Comparison of ENCODE assay signal across 12 cellular contexts in genomic region chr17:55693244-55694216, GRCh38. TPM values are rescaled to one million over a fixed set of nuclear protein-coding genes. Genes with fewer than 3 reads are reported as not detected.
DNase-seq lines count a peak whose midpoint lies in the region; ATAC-seq and TF ChIP-seq lines count a peak whose summit lies in the region.
"Had no signal": no experiment of that assay in that cellular context is flagged by ENCODE, and none has a peak within 500 bp of the region (broad histone marks: within the 10 kb centered on the region; RNA-seq: fewer than 3 reads in every experiment).

No MANE protein-coding gene starts in this region.

- peaks cover 58% of the 10 kb centered on the region for H3K4me1 ChIP-seq in vagina

- ATAC-seq in HG03460 (IDR thresholded peaks at IDR 0.05; ENCODE audit: unreplicated experiment): no peak

- intact Hi-C loops in lower leg skin (cut with DNase I; ENCODE audit: low total_unique reads): no loop called here
- intact Hi-C loops in vagina (cut with DNase I): no loop called here

- no peaks in the 10 kb centered on the region for H3K9me3 ChIP-seq in vagina

- H3K27ac ChIP-seq in vagina: peak overlapping the region; percentile 34

- no peak for TF ChIP-seq POLR2A in lower leg skin (IDR thresholded peaks at IDR 0.05)
- TF ChIP-seq POLR2A in vagina (IDR thresholded peaks at IDR 0.05): no peak

- DNase-seq in SIG-M5 treated with dmso at 0.1 percent for 504 hours (lab: John Stamatoyannopoulos, UW; ENCODE audit: unreplicated experiment) (peak; percentile 11), SIG-M5 (lab: John Stamatoyannopoulos, UW) (no peak), epidermal melanocyte (ENCODE audit: insufficient read length, low spot score) (peak; percentile 28), lower leg skin (ENCODE audit: low spot score in 2 of 2) (peak; percentile 66 to 90), vagina (ENCODE audit: extremely low spot score in 2 of 2) (no peak), HPDE6-E6E7 (ENCODE audit: extremely low spot score) (no peak), anterior cingulate cortex (lab: John Stamatoyannopoulos, UW) (no peak)
- DNase-seq: ACHN; activated CD4-positive, CD25-positive, alpha-beta regulatory T cell; caudate nucleus; NCI-H345 had no signal

- H3K4me3 ChIP-seq in lower leg skin (ENCODE audit: low read depth, poor library complexity, severe bottlenecking) (no peak overlapping the region), vagina (no peak overlapping the region)

- no peaks in the 10 kb centered on the region for H3K36me3 ChIP-seq in vagina

- 48 to 52% methylated on average over 5 of the region's 5 CpGs for WGBS in lower leg skin, 2 donors

- no peak for TF ChIP-seq CTCF in lower leg skin (IDR thresholded peaks at IDR 0.05)
- TF ChIP-seq CTCF in vagina (IDR thresholded peaks at IDR 0.05): no peak

- H3K27me3 ChIP-seq in vagina: no peaks in the 10 kb centered on the region

RNA-seq across cellular contexts. Expression of gene TMEM100, which starts 29.1 kb away (rescaled TPM):
- 1 to 10 TPM; 1.6 to 6.5 (median 2.6) TPM for total RNA-seq in lower leg skin
- total RNA-seq in vagina: 20.6 TPM

RNA-seq across cellular contexts. Expression of gene PCTP, which starts 57.3 kb away (rescaled TPM):
- 10 to 100 TPM in 1 of 4 donors, 1 to 10 TPM in 3; 5.0 to 14.3 (median 6.9) TPM for total RNA-seq in lower leg skin
- 8.6 TPM for total RNA-seq in vagina

Comparison
In these comparisons a context has a peak if more than half of its experiments do, and no peak if none do; other contexts are left out.
1. DNase-seq: peak in SIG-M5 treated with dmso at 0.1 percent for 504 hours (single experiment), epidermal melanocyte (single experiment) and lower leg skin (2 of 2); none in SIG-M5 (single experiment), vagina (0 of 2), HPDE6-E6E7 (single experiment) and anterior cingulate cortex (0 of 58).